ENCODE assay signal across 26 cellular contexts in genomic region chr16:79926451-79927205, GRCh38.
"Had no signal": no experiment of that assay in that cellular context is flagged by ENCODE, and none has a peak within 500 bp of the region (broad histone marks: within the 10 kb centered on the region; RNA-seq: fewer than 3 reads in every experiment).

No MANE protein-coding gene starts in this region.

- DNase-seq: stimulated activated CD4-positive, alpha-beta T cell treated with anti-CD3 and anti-CD28 coated beads, Interleukin-2, amount 100 ng/mL, for 48 hours; stimulated activated CD4-positive, alpha-beta T cell treated with anti-CD3 and anti-CD28 coated beads, Interleukin-4, amount 100 ng/mL, for 1 hour; stimulated activated CD4-positive, alpha-beta T cell treated with anti-CD3 and anti-CD28 coated beads, Interleukin-4, amount 100 ng/mL, for 24 hours; stimulated activated CD4-positive, alpha-beta T cell treated with anti-CD3 and anti-CD28 coated beads, Interleukin-4, amount 100 ng/mL, for 4 hours; stimulated activated naive B cell treated with anti-CD40 and anti-IgM and Interleukin-4, amounts not matched to agents 10 μg/mL and 1 μg/mL and 100 μg/mL, for 72 hours; stimulated activated naive CD4-positive, alpha-beta T cell; stimulated activated naive CD4-positive, alpha-beta T cell treated with Interleukin-2 at 50 U/mL for 16 hours; stimulated activated naive CD8-positive, alpha-beta T cell treated with anti-CD3 and anti-CD28 coated beads, Interleukin-15, amount 100 ng/mL, for 72 hours; stimulated activated naive CD8-positive, alpha-beta T cell treated with anti-CD3 and anti-CD28 coated beads, Interleukin-15, Interleukin-2, amounts not matched to agents 100 U/mL and 50 U/mL, for 24 hours; stomach; substantia nigra; testis; thyroid gland; tibial artery; transverse colon; trophoblast cell; upper lobe of left lung; upper lobe of right lung; uterus had no signal

- H3K9me3 ChIP-seq: stomach, suprapubic skin, testis, thoracic aorta, thyroid gland, tibial artery, tibial nerve, transverse colon, upper lobe of left lung, upper lobe of right lung, uterus, vagina had no signal

- H3K4me1 ChIP-seq: suprapubic skin, testis, thyroid gland, tibial artery, upper lobe of left lung, upper lobe of right lung, uterus had no signal

- H3K27ac ChIP-seq: stomach, suprapubic skin, testis, thoracic aorta, thyroid gland, tibial artery, transverse colon, upper lobe of left lung, upper lobe of right lung, vagina had no signal

- FAIRE-seq: urothelium cell line had no signal

- ATAC-seq: stimulated activated effector memory CD8-positive, alpha-beta T cell treated with anti-CD3 and anti-CD28 coated beads, Interleukin-12 subunit alpha, Interleukin-12 subunit beta, amount 100 ng/mL, for 72 hours; stimulated activated memory B cell treated with anti-CD40 and anti-IgM and Interleukin-4, amounts not matched to agents 10 μg/mL and 1 μg/mL and 100 μg/mL, for 72 hours; stimulated activated naive B cell treated with anti-CD40 and anti-IgM and Interleukin-4, amounts not matched to agents 10 μg/mL and 1 μg/mL and 100 μg/mL, for 72 hours; stimulated activated naive CD8-positive, alpha-beta T cell treated with anti-CD3 and anti-CD28 coated beads, Interleukin-15, amount 100 ng/mL, for 72 hours; stimulated activated naive CD8-positive, alpha-beta T cell treated with anti-CD3 and anti-CD28 coated beads, Interleukin-15, Interleukin-2, amounts not matched to agents 100 U/mL and 50 U/mL, for 24 hours; upper lobe of right lung had no signal

- H3K36me3 ChIP-seq: stomach, suprapubic skin, thoracic aorta, thyroid gland, tibial artery, tibial nerve, transverse colon, upper lobe of left lung, upper lobe of right lung, uterus, vagina had no signal

- H3K27me3 ChIP-seq: stomach, suprapubic skin, testis, thyroid gland, tibial artery, tibial nerve, transverse colon, upper lobe of left lung, upper lobe of right lung, uterus, vagina had no signal

- H3K4me3 ChIP-seq: stomach, suprapubic skin, testis, thoracic aorta, thyroid gland, tibial artery, tibial nerve, transverse colon, upper lobe of left lung, upper lobe of right lung, uterus, vagina had no signal
